21 cellular contexts compared by ENCODE assay signal in genomic region chr14:54556535-54556934, GRCh38. TPM values are rescaled to one million over a fixed set of nuclear protein-coding genes. Genes with fewer than 3 reads are reported as not detected.
DNase-seq lines count a peak whose midpoint lies in the region; ATAC-seq, FAIRE-seq and TF ChIP-seq lines count a peak whose summit lies in the region.
"Had no signal": no experiment of that assay in that cellular context is flagged by ENCODE, and none has a peak within 500 bp of the region (broad histone marks: within the 10 kb centered on the region; RNA-seq: fewer than 3 reads in every experiment).

No MANE protein-coding gene starts in this region.

- no peak overlapping the region for H3K14ac ChIP-seq in H1 (ENCODE audit: insufficient read length)
- H3K14ac ChIP-seq in trophoblast cell (ENCODE audit: low read length) = no peak overlapping the region

- no peak overlapping the region for H4K12ac ChIP-seq in trophoblast cell (ENCODE audit: low read depth, low read length)

- H3K4me1 ChIP-seq in H1 (replicated peaks in 1 of 4; ENCODE audit: control insufficient read depth in 3 of 4, insufficient read depth in 4 of 4, low read length in 3 of 4) (peaks cover 0 to 2% (median 0%) of the 10 kb centered on the region in 4 experiments; a peak in 1 of 7 replicates), trophoblast cell (ENCODE audit: control insufficient read depth in 1 of 2, insufficient read depth in 2 of 2, low read length in 2 of 2) (no peaks in the 10 kb centered on the region)
- H3K4me1 ChIP-seq: BE2C, SJSA1 had no signal

- no peak overlapping the region for H2BK15ac ChIP-seq in H1 (ENCODE audit: low read length)

- H3K27ac ChIP-seq in H1 (ENCODE audit: low read depth, low read length) (no peak overlapping the region), trophoblast cell (ENCODE audit: low read depth, low read length) (no peak overlapping the region)
- H3K27ac ChIP-seq: KMS-11, RWPE1, SJSA1 had no signal

- no peak for DNase-seq in HEK293T (ENCODE audit: extremely low spot score)
- peak; percentile 21 for DNase-seq in MV-4-11 (lab: John Stamatoyannopoulos, UW)
- no peak for DNase-seq in H1 (ENCODE audit: low read depth in 1 of 2, low spot score in 2 of 2)
- peak; percentile 62 to 79 for DNase-seq in trophoblast cell
- no peak for DNase-seq in T-helper 9 cell
- DNase-seq in DMS53 (lab: John Stamatoyannopoulos, UW) = no peak
- DNase-seq in kidney glomerular epithelial cell (lab: John Stamatoyannopoulos, UW) = no peak
- DNase-seq: BE2C; CD8-positive, alpha-beta T cell; H9; MG63; NCI-H146; NCI-H2081 treated with DMSO at 0.1 percent for 48 hours; NCI-H226; NCI-H526; NK-92 treated with Interleukin-12 subunit alpha and Interleukin-12 subunit beta, amount 100 ng/mL, for 24 hours; OCI-M1 had no signal

- H2BK5ac ChIP-seq in H1 (ENCODE audit: low read depth, low read length) (no peak overlapping the region), trophoblast cell (ENCODE audit: low read depth, low read length, poor library complexity) (no peak overlapping the region)

- no peak for TF ChIP-seq POLR2A in H1 (IDR thresholded peaks at IDR 0.05; ENCODE audit: control extremely low read depth in 1 of 2, low read depth in 2 of 2, low read length in 2 of 2)

- H3K23ac ChIP-seq in H1 (ENCODE audit: insufficient read length) (no peak overlapping the region), trophoblast cell (ENCODE audit: low read length) (no peak overlapping the region)

- no peak for TF ChIP-seq CTCF in H1 (IDR thresholded peaks at IDR 0.05; ENCODE audit: control extremely low read depth in 1 of 3, insufficient read depth in 1 of 3, low read depth in 1 of 3, low read length in 3 of 3)

- no peak overlapping the region for H3K9ac ChIP-seq in H1 (replicated peaks in 1 of 4; ENCODE audit: extremely low read depth in 1 of 4, low read depth in 3 of 4, low read length in 3 of 4)
- no peak overlapping the region for H3K9ac ChIP-seq in trophoblast cell (ENCODE audit: low read length)
- H3K9ac ChIP-seq: KMS-11 had no signal

- H4K8ac ChIP-seq in H1 (ENCODE audit: extremely low read depth, insufficient read depth, low read length) (0 out of 2 replicates have a peak overlapping the region, but pooled peaks have one; percentile 14), trophoblast cell (ENCODE audit: low read depth, low read length) (no peak overlapping the region)

- no peak for ATAC-seq in GM19455 (IDR thresholded peaks at IDR 0.05; ENCODE audit: unreplicated experiment)
- ATAC-seq: CD8-positive, alpha-beta T cell had no signal

- H3K56ac ChIP-seq in H1 (replicated peaks; ENCODE audit: insufficient read length, low read depth, low read length) = no peak overlapping the region

- H4K5ac ChIP-seq in H1 (ENCODE audit: insufficient read length, low read depth, low read length) = no peak overlapping the region

- no peaks in the 10 kb centered on the region for H3K79me1 ChIP-seq in H1 (ENCODE audit: low read depth, low read length)
- H3K79me1 ChIP-seq in trophoblast cell (ENCODE audit: low read length) = peaks cover 2% of the 10 kb centered on the region

- TF ChIP-seq RAD21 in H1 (IDR thresholded peaks at IDR 0.05 in 1 of 2, conservative IDR thresholded peaks at IDR 0.05 in 1 of 2; ENCODE audit: low read depth in 2 of 2, low read length in 2 of 2) = no peak

- H3K23me2 ChIP-seq in H1 (ENCODE audit: low read depth, low read length) = no peaks in the 10 kb centered on the region

- H3K4me2 ChIP-seq in H1 (ENCODE audit: insufficient read depth in 1 of 2, low read depth in 2 of 2, low read length in 2 of 2) = no peak overlapping the region
- H3K4me2 ChIP-seq in trophoblast cell (ENCODE audit: low read length) = no peak overlapping the region
- H3K4me2 ChIP-seq: KMS-11 had no signal

- H3K4me3 ChIP-seq in H1 (ENCODE audit: extremely low read depth in 1 of 4, insufficient read depth in 2 of 4, low read depth in 3 of 4, low read length in 4 of 4) (no peak overlapping the region), trophoblast cell (ENCODE audit: low read depth, low read length) (no peak overlapping the region)
- H3K4me3 ChIP-seq: MG63, SJSA1 had no signal

- H2BK20ac ChIP-seq in H1 (ENCODE audit: low read length) = no peak overlapping the region

- no peak overlapping the region for H2BK120ac ChIP-seq in H1 (replicated peaks; ENCODE audit: low read depth, low read length)
- H2BK120ac ChIP-seq in trophoblast cell (ENCODE audit: insufficient read depth, low read length, poor library complexity) = no peak overlapping the region

- no peak overlapping the region for H2AFZ ChIP-seq in H1 (ENCODE audit: low read length)
- no peak overlapping the region for H2AFZ ChIP-seq in trophoblast cell (ENCODE audit: insufficient read depth, low read length, poor library complexity)

- 90% methylated on average over 9 of the region's 9 CpGs; no CpG with 5 or more reads in 1 of the 2 experiments for WGBS in H1 (ENCODE audit: extremely low coverage in 1 of 2, insufficient coverage in 1 of 2, insufficient read length in 1 of 2, insufficient replicate concordance in 2 of 2, low coverage in 1 of 2, low lambda C conversion rate in 2 of 2, missing lambda C conversion rate in 1 of 2), 2 experiments
- WGBS in trophoblast cell (ENCODE audit: extremely low coverage, insufficient coverage, insufficient read length) = no CpG with 5 or more reads among the region's 9 CpGs

- no peaks in the 10 kb centered on the region for H4K20me1 ChIP-seq in H1 (replicated peaks in 1 of 2; ENCODE audit: control insufficient read depth in 1 of 2, insufficient read depth in 2 of 2, low read length in 2 of 2)

- H3K4ac ChIP-seq in H1 (replicated peaks; ENCODE audit: insufficient read length, low read depth, low read length) (no peak overlapping the region), trophoblast cell (ENCODE audit: low read depth, low read length) (no peak overlapping the region)

- no peak overlapping the region for H3K18ac ChIP-seq in H1 (ENCODE audit: extremely low read depth, low read length)
- no peak overlapping the region for H3K18ac ChIP-seq in trophoblast cell (ENCODE audit: low read length)

- H3K27me3 ChIP-seq in H1 (replicated peaks in 1 of 4; ENCODE audit: control insufficient read depth in 3 of 4, extremely low read depth in 1 of 4, insufficient read depth in 3 of 4, low read length in 3 of 4) = no peaks in the 10 kb centered on the region
- H3K27me3 ChIP-seq in trophoblast cell (ENCODE audit: insufficient read depth, low read length) = no peaks in the 10 kb centered on the region
- H3K27me3 ChIP-seq: BE2C, MG63, SJSA1 had no signal

- no peak overlapping the region for H4K91ac ChIP-seq in H1 (replicated peaks; ENCODE audit: insufficient read length, low read length)
- H4K91ac ChIP-seq in trophoblast cell (ENCODE audit: low read depth, low read length) = peak overlapping the region; percentile 7

- H3K79me2 ChIP-seq in H1 (ENCODE audit: control insufficient read depth in 1 of 2, insufficient read depth in 2 of 2, low read length in 2 of 2) (no peaks in the 10 kb centered on the region), trophoblast cell (ENCODE audit: control insufficient read depth, insufficient read depth, low read length, poor library complexity) (no peaks in the 10 kb centered on the region)

- H3K36me3 ChIP-seq in H1 (ENCODE audit: control insufficient read depth in 2 of 4, insufficient read depth in 4 of 4, low read length in 3 of 4) (no peaks in the 10 kb centered on the region), trophoblast cell (ENCODE audit: control insufficient read depth in 1 of 2, insufficient read depth in 2 of 2, low read length in 2 of 2) (no peaks in the 10 kb centered on the region)
- H3K36me3 ChIP-seq: BE2C, MG63, SJSA1 had no signal

- no peak for TF ChIP-seq EP300 in H1 (IDR thresholded peaks at IDR 0.05; ENCODE audit: borderline replicate concordance in 1 of 2, low read depth in 2 of 2, low read length in 2 of 2)

- POLR2A ChIA-PET in HEK293T (lab: Yijun Ruan, JAX) (no interaction called here), H1 (lab: Charles Lee; ENCODE audit: partially characterized antibody) (interaction anchor here (0.6 to 2.2 kb wide), 7 partner anchors 10 to 665 kb away, joined by 3 to 13 read pairs (median 5); partner anchors contain the start of gene SAMD4A)

- H3K9me3 ChIP-seq in H1 (ENCODE audit: insufficient read depth in 2 of 2, low read depth in 1 of 2, low read length in 1 of 2) (no peaks in the 10 kb centered on the region), trophoblast cell (ENCODE audit: insufficient read depth, low read depth, low read length) (no peaks in the 10 kb centered on the region)
- H3K9me3 ChIP-seq: BE2C, MG63, SJSA1 had no signal

- CTCF ChIA-PET in HEK293T (lab: Yijun Ruan, JAX) (interaction anchor here (0.6 kb wide), 1 partner anchor 16 kb away, joined by 5 read pairs; no protein-coding TSS in a partner anchor), H1 (lab: Charles Lee; ENCODE audit: partially characterized antibody) (interaction anchor here (0.6 to 2.3 kb wide), 6 partner anchors 189 to 382 kb away, joined by 3 to 11 read pairs (median 4); no protein-coding TSS in a partner anchor)

- H2AK5ac ChIP-seq in H1 (ENCODE audit: low read depth, low read length) (no peak overlapping the region), trophoblast cell (ENCODE audit: low read length) (no peak overlapping the region)

- no peak for FAIRE-seq in H1 (lab: Jason Lieb, UNC)

- peak overlapping the region; percentile 81; the same call in 1 of the 2 replicates for H2BK12ac ChIP-seq in H1 (ENCODE audit: low read depth, low read length)
- H2BK12ac ChIP-seq in trophoblast cell (ENCODE audit: low read length) = no peak overlapping the region

RNA-seq across cellular contexts. Expression of gene SAMD4A, which starts 10.4 kb away (rescaled TPM):
- 11.5 and 12.3 TPM in 2 replicates for total RNA-seq in H1 (2021; fragmentation: NEBNext Ultra II Directional; extraction: Animal tissue kit (Norgen Biotek cat#: 25700))
- polyA plus RNA-seq in H1 (2011; rRNA removed) = 2.4 and 3.8 TPM in 2 replicates
- polyA plus RNA-seq in H1 (2011; cell fraction: cytosol; rRNA removed) = 2.7 TPM
- polyA plus RNA-seq in H1 (2011; cell fraction: nucleus; rRNA removed) = 12.7 TPM
- polyA plus RNA-seq in H1 (2012, experiment 1 of 2) = 4.4 to 6.2 TPM (median 5.8 TPM) in 4 replicates
- polyA plus RNA-seq in H1 (2012, experiment 2 of 2) = 1.9 TPM
- 5.1 TPM for polyA plus RNA-seq in H1 (2013, experiment 1 of 2)
- polyA plus RNA-seq in H1 (2013, experiment 2 of 2) = 4.4 TPM
- 12.6 and 21.3 TPM in 2 replicates for polyA minus RNA-seq in H1 (2011; rRNA and poly(A)+ RNA removed)
- 10.9 TPM for polyA minus RNA-seq in H1 (2011; cell fraction: cytosol; rRNA and poly(A)+ RNA removed)
- 24.2 TPM for polyA minus RNA-seq in H1 (2011; cell fraction: nucleus; rRNA and poly(A)+ RNA removed)
- 13.2 and 14.0 TPM in 2 replicates for polyA plus RNA-seq in trophoblast cell (2013)

RNA-seq across cellular contexts. Expression of gene CGRRF1, which starts 46.8 kb away (rescaled TPM):
- total RNA-seq in H1 (2021; fragmentation: NEBNext Ultra II Directional; extraction: Animal tissue kit (Norgen Biotek cat#: 25700)) = 17.8 and 20.2 TPM in 2 replicates
- polyA plus RNA-seq in H1 (2011; rRNA removed) = 3.9 and 7.4 TPM in 2 replicates
- polyA plus RNA-seq in H1 (2011; cell fraction: cytosol; rRNA removed) = 7.1 TPM
- polyA plus RNA-seq in H1 (2011; cell fraction: nucleus; rRNA removed) = 4.6 TPM
- 13.4 to 21.5 TPM (median 14.0 TPM) in 4 replicates for polyA plus RNA-seq in H1 (2012, experiment 1 of 2)
- 5.6 TPM for polyA plus RNA-seq in H1 (2012, experiment 2 of 2)
- polyA plus RNA-seq in H1 (2013, experiment 1 of 2) = 15.3 TPM
- 19.0 TPM for polyA plus RNA-seq in H1 (2013, experiment 2 of 2)
- 6.2 and 7.4 TPM in 2 replicates for polyA minus RNA-seq in H1 (2011; rRNA and poly(A)+ RNA removed)
- 7.1 TPM for polyA minus RNA-seq in H1 (2011; cell fraction: cytosol; rRNA and poly(A)+ RNA removed)
- 11.6 TPM for polyA minus RNA-seq in H1 (2011; cell fraction: nucleus; rRNA and poly(A)+ RNA removed)
- polyA plus RNA-seq in trophoblast cell (2013) = 7.0 and 8.6 TPM in 2 replicates

Comparison
In these comparisons a context has a peak if more than half of its experiments do, and no peak if none do; other contexts are left out.
1. DNase-seq: peak in MV-4-11 (single experiment) and trophoblast cell (2 of 2); none in HEK293T (single experiment), H1 (0 of 2), T-helper 9 cell (single experiment), DMS53 (single experiment) and kidney glomerular epithelial cell (single experiment).